In the genomic region with DNA sequence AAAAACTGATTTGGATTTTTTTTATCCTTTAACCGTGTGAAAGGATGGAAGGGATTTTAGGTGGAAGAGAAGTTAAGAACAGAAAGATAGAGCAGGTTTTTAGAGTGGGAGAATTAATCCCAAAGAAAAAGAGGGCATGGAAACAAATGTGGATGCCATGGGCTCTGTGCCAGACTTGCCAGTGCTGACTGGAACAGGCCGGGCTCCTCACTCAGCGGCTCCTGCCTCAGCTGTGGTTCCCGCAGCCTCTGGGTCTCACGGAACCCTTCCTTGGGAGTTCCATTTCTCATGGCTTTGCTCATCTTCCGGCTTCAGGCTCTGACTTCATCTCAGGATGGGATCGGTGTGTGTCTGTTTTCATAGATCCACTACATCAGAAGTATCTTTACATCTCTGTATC, we compare ENCODE assay signal across 19 cellular contexts.
"Had no signal": no experiment of that assay in that cellular context is flagged by ENCODE, and none has a peak within 500 bp of the region (broad histone marks: within the 10 kb centered on the region; RNA-seq: fewer than 3 reads in every experiment).

No MANE protein-coding gene starts in this region.

- H3K27me3 ChIP-seq: body of pancreas, esophagus squamous epithelium, hepatocyte, neural progenitor cell, ovary, tibial nerve had no signal

- H3K4me3 Mint-ChIP-seq: activated B cell treated with CpG ODN at 0.5 μM for 24 hours; activated CD4-positive, alpha-beta memory T cell treated with anti-CD3 and anti-CD28 coated beads, Interleukin-2, amount 10 ng/mL, durations not matched to agents 7 days and 5 days; activated CD8-positive, alpha-beta memory T cell treated with anti-CD3 and anti-CD28 coated beads, Interleukin-2, amount 10 ng/mL, durations not matched to agents 7 days and 5 days; activated naive CD8-positive, alpha-beta T cell treated with anti-CD3 and anti-CD28 coated beads, Interleukin-2, amount 10 ng/mL, durations not matched to agents 7 days and 5 days; naive B cell; neural progenitor cell; stimulated activated naive B cell treated with anti-CD40 and anti-IgM and Interleukin-4, amounts not matched to agents 10 μg/mL and 1 μg/mL and 100 μg/mL, for 72 hours; T-helper 2 cell treated with Interferon-gamma antibody and Interleukin-4, amounts not matched to agents 5 μg/mL and 100 μg/mL, for 36 hours had no signal

- H3K27ac ChIP-seq: body of pancreas, esophagus squamous epithelium, hepatocyte, neural progenitor cell, ovary, tibial nerve had no signal

- H3K4me1 ChIP-seq: body of pancreas, neural progenitor cell, tibial nerve had no signal

- DNase-seq: activated B cell treated with CpG ODN at 0.5 μM for 24 hours; activated CD4-positive, alpha-beta memory T cell treated with anti-CD3 and anti-CD28 coated beads, Interleukin-2, amount 10 ng/mL, durations not matched to agents 7 days and 5 days; activated CD4-positive, alpha-beta T cell treated with anti-CD3 and anti-CD28 coated beads for 4 hours; activated CD8-positive, alpha-beta memory T cell treated with anti-CD3 and anti-CD28 coated beads, Interleukin-2, amount 10 ng/mL, durations not matched to agents 7 days and 5 days; activated naive CD4-positive, alpha-beta T cell; activated naive CD8-positive, alpha-beta T cell treated with anti-CD3 and anti-CD28 coated beads, Interleukin-2, amount 10 ng/mL, durations not matched to agents 7 days and 5 days; body of pancreas; central memory CD4-positive, alpha-beta T cell; effector memory CD4-positive, alpha-beta T cell; esophagus squamous epithelium; islet precursor cell; naive B cell; ovary; SK-N-SH; stimulated activated naive B cell treated with anti-CD40 and anti-IgM and Interleukin-4, amounts not matched to agents 10 μg/mL and 1 μg/mL and 100 μg/mL, for 72 hours had no signal

- H3K27me3 Mint-ChIP-seq: activated B cell treated with CpG ODN at 0.5 μM for 24 hours had no signal

- H3K27ac Mint-ChIP-seq: activated B cell treated with CpG ODN at 0.5 μM for 24 hours; activated CD4-positive, alpha-beta memory T cell treated with anti-CD3 and anti-CD28 coated beads, Interleukin-2, amount 10 ng/mL, durations not matched to agents 7 days and 5 days; activated CD8-positive, alpha-beta memory T cell treated with anti-CD3 and anti-CD28 coated beads, Interleukin-2, amount 10 ng/mL, durations not matched to agents 7 days and 5 days; activated naive CD8-positive, alpha-beta T cell treated with anti-CD3 and anti-CD28 coated beads, Interleukin-2, amount 10 ng/mL, durations not matched to agents 7 days and 5 days; neural progenitor cell; stimulated activated naive B cell treated with anti-CD40 and anti-IgM and Interleukin-4, amounts not matched to agents 10 μg/mL and 1 μg/mL and 100 μg/mL, for 72 hours; T-helper 2 cell treated with Interferon-gamma antibody and Interleukin-4, amounts not matched to agents 5 μg/mL and 100 μg/mL, for 36 hours had no signal

- H3K36me3 ChIP-seq: neural progenitor cell, ovary had no signal

- H3K9me3 ChIP-seq: body of pancreas, esophagus squamous epithelium, ovary, SK-N-SH, tibial nerve had no signal

- H3K9me3 Mint-ChIP-seq: activated B cell treated with CpG ODN at 0.5 μM for 24 hours; activated CD4-positive, alpha-beta memory T cell treated with anti-CD3 and anti-CD28 coated beads, Interleukin-2, amount 10 ng/mL, durations not matched to agents 7 days and 5 days; activated naive CD8-positive, alpha-beta T cell treated with anti-CD3 and anti-CD28 coated beads, Interleukin-2, amount 10 ng/mL, durations not matched to agents 7 days and 5 days; naive B cell; neural progenitor cell; stimulated activated naive B cell treated with anti-CD40 and anti-IgM and Interleukin-4, amounts not matched to agents 10 μg/mL and 1 μg/mL and 100 μg/mL, for 72 hours; T-helper 2 cell treated with Interferon-gamma antibody and Interleukin-4, amounts not matched to agents 5 μg/mL and 100 μg/mL, for 36 hours had no signal

- H3K4me3 ChIP-seq: body of pancreas, esophagus squamous epithelium, hepatocyte, neural progenitor cell, ovary, tibial nerve had no signal

- H3K36me3 Mint-ChIP-seq: activated CD8-positive, alpha-beta memory T cell treated with anti-CD3 and anti-CD28 coated beads, Interleukin-2, amount 10 ng/mL, durations not matched to agents 7 days and 5 days; activated naive CD8-positive, alpha-beta T cell treated with anti-CD3 and anti-CD28 coated beads, Interleukin-2, amount 10 ng/mL, durations not matched to agents 7 days and 5 days; neural progenitor cell had no signal

- H3K4me1 Mint-ChIP-seq: activated B cell treated with CpG ODN at 0.5 μM for 24 hours, neural progenitor cell had no signal
